In the genomic region with DNA sequence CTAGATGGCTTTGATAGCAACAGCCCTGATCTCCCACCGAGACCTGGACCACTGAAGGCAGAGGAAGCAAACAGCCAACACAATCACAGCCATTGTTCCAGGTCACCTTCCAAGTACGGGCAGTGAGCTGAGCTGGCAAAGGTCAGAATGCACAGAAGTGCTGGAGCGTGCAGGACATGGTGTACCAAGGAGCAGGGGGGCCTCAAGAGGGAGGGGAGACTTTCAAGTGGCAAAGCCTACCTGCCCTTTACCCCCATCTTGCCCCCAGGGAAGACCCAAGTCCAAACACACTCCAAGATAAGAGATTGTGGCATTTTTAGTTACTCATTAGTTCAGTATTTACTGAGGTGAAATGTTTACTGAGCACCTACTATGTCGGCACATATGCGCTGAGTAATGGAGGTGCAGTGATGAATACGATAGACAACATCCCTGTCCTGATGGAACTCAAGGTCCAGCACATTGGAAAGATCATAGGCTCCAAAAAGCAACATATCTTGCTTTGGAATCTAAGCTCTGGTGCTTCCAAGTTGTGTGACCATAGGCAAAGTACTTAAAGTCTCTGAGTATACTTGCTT, we compare ENCODE assay signal across 1 cellular context.
A peak's percentile ranks its signal among the peaks of the same experiment; 100 is the strongest.
TF ChIP-seq lines count a peak whose summit lies in the region.

No MANE protein-coding gene starts in this region.

TF ChIP-seq in HepG2, 621 proteins besides CTCF, POLR2A, EP300 and RAD21 (continued from another document and continues in another):
- TF ChIP-seq RXRA (CRISPR knock-in tag; IDR thresholded peaks at IDR 0.05) (peak; percentile 55; the same call in 1 of the 2 replicates), ZNF20 (CRISPR knock-in tag; IDR thresholded peaks at IDR 0.05) (no peak), SRY (CRISPR knock-in tag; IDR thresholded peaks at IDR 0.05) (no peak), GATA4 (IDR thresholded peaks at IDR 0.05; ENCODE audit: borderline replicate concordance, low read depth) (no peak), KDM1A (CRISPR knock-in tag; IDR thresholded peaks at IDR 0.05) (0 out of 2 replicates have a peak, but pooled peaks have one; percentile 44), NR2F6 (IDR thresholded peaks at IDR 0.05) (peak; percentile 78), NR2F6 (CRISPR knock-in tag; IDR thresholded peaks at IDR 0.05) (0 out of 2 replicates have a peak, but pooled peaks have one; percentile 34), KLF12 (CRISPR knock-in tag; IDR thresholded peaks at IDR 0.05; ENCODE audit: borderline replicate concordance) (no peak), TCF7 (IDR thresholded peaks at IDR 0.05; ENCODE audit: low read depth) (peak; percentile 42), CC2D1A (CRISPR knock-in tag; IDR thresholded peaks at IDR 0.05) (no peak), NR2C2 (CRISPR knock-in tag; IDR thresholded peaks at IDR 0.05; ENCODE audit: borderline replicate concordance) (no peak), PTBP1 (IDR thresholded peaks at IDR 0.05; ENCODE audit: low read depth, low read length, poor library complexity, severe bottlenecking) (no peak), BRCA1 (CRISPR knock-in tag; IDR thresholded peaks at IDR 0.05) (no peak), GLI4 (CRISPR knock-in tag; IDR thresholded peaks at IDR 0.05; ENCODE audit: borderline replicate concordance) (no peak), FOSL2 (CRISPR knock-in tag; IDR thresholded peaks at IDR 0.05) (0 out of 2 replicates have a peak, but pooled peaks have one; percentile 15), SOX13 (IDR thresholded peaks at IDR 0.05) (no peak), SOX13 (CRISPR knock-in tag; conservative IDR thresholded peaks at IDR 0.05 in 1 of 2, IDR thresholded peaks at IDR 0.05 in 1 of 2) (0 out of 4 replicates have a peak, but pooled peaks of 1 of the 2 experiments have one; percentile 10), ZNF329 (CRISPR knock-in tag; IDR thresholded peaks at IDR 0.05; ENCODE audit: low read depth) (0 out of 2 replicates have a peak, but pooled peaks have one; percentile 33), ZNF343 (CRISPR knock-in tag; IDR thresholded peaks at IDR 0.05) (no peak), ETV5 (CRISPR knock-in tag; IDR thresholded peaks at IDR 0.05; ENCODE audit: borderline replicate concordance) (no peak), ELF3 (CRISPR knock-in tag; IDR thresholded peaks at IDR 0.05) (no peak), ZNF446 (CRISPR knock-in tag; IDR thresholded peaks at IDR 0.05) (no peak), SPEN (CRISPR knock-in tag; IDR thresholded peaks at IDR 0.05; ENCODE audit: low read depth) (no peak), NR2F2 (IDR thresholded peaks at IDR 0.05; ENCODE audit: borderline replicate concordance, low read depth) (peak; percentile 64; the same call in 1 of the 2 replicates), KLF13 (CRISPR knock-in tag; IDR thresholded peaks at IDR 0.05) (no peak), GATAD1 (CRISPR knock-in tag; IDR thresholded peaks at IDR 0.05) (no peak), TBX3 (IDR thresholded peaks at IDR 0.05; ENCODE audit: borderline replicate concordance) (no peak), FOXA3 (CRISPR knock-in tag; IDR thresholded peaks at IDR 0.05) (0 out of 2 replicates have a peak, but pooled peaks have one; percentile 12), XRCC5 (optimal IDR thresholded peaks at IDR 0.05; ENCODE audit: low read length) (peak; percentile 17), GFI1 (CRISPR knock-in tag; IDR thresholded peaks at IDR 0.05; ENCODE audit: borderline replicate concordance) (0 out of 2 replicates have a peak, but pooled peaks have one; percentile 16), ZNF484 (CRISPR knock-in tag; IDR thresholded peaks at IDR 0.05; ENCODE audit: borderline replicate concordance, low read depth) (no peak), RARA (CRISPR knock-in tag; IDR thresholded peaks at IDR 0.05) (peak; percentile 35; the same call in 1 of the 2 replicates), SMC3 (IDR thresholded peaks at IDR 0.05; ENCODE audit: low read length) (no peak), ZFAT (CRISPR knock-in tag; conservative IDR thresholded peaks at IDR 0.05) (no peak), ZNF292 (CRISPR knock-in tag; IDR thresholded peaks at IDR 0.05; ENCODE audit: borderline replicate concordance, low read depth) (0 out of 2 replicates have a peak, but pooled peaks have one; percentile 36), KLF6 (CRISPR knock-in tag; IDR thresholded peaks at IDR 0.05) (no peak), HNF4A (CRISPR knock-in tag; IDR thresholded peaks at IDR 0.05) (peak; percentile 49; the same call in 1 of the 2 replicates), BCL6 (CRISPR knock-in tag; IDR thresholded peaks at IDR 0.05) (peak; percentile 22; the same call in 1 of the 2 replicates), CHD4 (IDR thresholded peaks at IDR 0.05; ENCODE audit: borderline replicate concordance, low read length) (no peak)
- TF ChIP-seq, protein P1, sequence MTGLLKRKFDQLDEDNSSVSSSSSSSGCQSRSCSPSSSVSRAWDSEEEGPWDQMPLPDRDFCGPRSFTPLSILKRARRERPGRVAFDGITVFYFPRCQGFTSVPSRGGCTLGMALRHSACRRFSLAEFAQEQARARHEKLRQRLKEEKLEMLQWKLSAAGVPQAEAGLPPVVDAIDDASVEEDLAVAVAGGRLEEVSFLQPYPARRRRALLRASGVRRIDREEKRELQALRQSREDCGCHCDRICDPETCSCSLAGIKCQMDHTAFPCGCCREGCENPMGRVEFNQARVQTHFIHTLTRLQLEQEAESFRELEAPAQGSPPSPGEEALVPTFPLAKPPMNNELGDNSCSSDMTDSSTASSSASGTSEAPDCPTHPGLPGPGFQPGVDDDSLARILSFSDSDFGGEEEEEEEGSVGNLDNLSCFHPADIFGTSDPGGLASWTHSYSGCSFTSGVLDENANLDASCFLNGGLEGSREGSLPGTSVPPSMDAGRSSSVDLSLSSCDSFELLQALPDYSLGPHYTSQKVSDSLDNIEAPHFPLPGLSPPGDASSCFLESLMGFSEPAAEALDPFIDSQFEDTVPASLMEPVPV (CRISPR knock-in tag; IDR thresholded peaks at IDR 0.05): no peak
- TF ChIP-seq, protein P2, sequence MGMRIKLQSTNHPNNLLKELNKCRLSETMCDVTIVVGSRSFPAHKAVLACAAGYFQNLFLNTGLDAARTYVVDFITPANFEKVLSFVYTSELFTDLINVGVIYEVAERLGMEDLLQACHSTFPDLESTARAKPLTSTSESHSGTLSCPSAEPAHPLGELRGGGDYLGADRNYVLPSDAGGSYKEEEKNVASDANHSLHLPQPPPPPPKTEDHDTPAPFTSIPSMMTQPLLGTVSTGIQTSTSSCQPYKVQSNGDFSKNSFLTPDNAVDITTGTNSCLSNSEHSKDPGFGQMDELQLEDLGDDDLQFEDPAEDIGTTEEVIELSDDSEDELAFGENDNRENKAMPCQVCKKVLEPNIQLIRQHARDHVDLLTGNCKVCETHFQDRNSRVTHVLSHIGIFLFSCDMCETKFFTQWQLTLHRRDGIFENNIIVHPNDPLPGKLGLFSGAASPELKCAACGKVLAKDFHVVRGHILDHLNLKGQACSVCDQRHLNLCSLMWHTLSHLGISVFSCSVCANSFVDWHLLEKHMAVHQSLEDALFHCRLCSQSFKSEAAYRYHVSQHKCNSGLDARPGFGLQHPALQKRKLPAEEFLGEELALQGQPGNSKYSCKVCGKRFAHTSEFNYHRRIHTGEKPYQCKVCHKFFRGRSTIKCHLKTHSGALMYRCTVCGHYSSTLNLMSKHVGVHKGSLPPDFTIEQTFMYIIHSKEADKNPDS (CRISPR knock-in tag; IDR thresholded peaks at IDR 0.05): peak; percentile 69; the same call in 1 of the 2 replicates
- TF ChIP-seq, protein P3, sequence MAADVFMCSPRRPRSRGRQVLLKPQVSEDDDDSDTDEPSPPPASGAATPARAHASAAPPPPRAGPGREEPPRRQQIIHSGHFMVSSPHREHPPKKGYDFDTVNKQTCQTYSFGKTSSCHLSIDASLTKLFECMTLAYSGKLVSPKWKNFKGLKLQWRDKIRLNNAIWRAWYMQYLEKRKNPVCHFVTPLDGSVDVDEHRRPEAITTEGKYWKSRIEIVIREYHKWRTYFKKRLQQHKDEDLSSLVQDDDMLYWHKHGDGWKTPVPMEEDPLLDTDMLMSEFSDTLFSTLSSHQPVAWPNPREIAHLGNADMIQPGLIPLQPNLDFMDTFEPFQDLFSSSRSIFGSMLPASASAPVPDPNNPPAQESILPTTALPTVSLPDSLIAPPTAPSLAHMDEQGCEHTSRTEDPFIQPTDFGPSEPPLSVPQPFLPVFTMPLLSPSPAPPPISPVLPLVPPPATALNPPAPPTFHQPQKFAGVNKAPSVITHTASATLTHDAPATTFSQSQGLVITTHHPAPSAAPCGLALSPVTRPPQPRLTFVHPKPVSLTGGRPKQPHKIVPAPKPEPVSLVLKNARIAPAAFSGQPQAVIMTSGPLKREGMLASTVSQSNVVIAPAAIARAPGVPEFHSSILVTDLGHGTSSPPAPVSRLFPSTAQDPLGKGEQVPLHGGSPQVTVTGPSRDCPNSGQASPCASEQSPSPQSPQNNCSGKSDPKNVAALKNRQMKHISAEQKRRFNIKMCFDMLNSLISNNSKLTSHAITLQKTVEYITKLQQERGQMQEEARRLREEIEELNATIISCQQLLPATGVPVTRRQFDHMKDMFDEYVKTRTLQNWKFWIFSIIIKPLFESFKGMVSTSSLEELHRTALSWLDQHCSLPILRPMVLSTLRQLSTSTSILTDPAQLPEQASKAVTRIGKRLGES (CRISPR knock-in tag; IDR thresholded peaks at IDR 0.05; ENCODE audit: borderline replicate concordance): no peak
- TF ChIP-seq, protein P4, sequence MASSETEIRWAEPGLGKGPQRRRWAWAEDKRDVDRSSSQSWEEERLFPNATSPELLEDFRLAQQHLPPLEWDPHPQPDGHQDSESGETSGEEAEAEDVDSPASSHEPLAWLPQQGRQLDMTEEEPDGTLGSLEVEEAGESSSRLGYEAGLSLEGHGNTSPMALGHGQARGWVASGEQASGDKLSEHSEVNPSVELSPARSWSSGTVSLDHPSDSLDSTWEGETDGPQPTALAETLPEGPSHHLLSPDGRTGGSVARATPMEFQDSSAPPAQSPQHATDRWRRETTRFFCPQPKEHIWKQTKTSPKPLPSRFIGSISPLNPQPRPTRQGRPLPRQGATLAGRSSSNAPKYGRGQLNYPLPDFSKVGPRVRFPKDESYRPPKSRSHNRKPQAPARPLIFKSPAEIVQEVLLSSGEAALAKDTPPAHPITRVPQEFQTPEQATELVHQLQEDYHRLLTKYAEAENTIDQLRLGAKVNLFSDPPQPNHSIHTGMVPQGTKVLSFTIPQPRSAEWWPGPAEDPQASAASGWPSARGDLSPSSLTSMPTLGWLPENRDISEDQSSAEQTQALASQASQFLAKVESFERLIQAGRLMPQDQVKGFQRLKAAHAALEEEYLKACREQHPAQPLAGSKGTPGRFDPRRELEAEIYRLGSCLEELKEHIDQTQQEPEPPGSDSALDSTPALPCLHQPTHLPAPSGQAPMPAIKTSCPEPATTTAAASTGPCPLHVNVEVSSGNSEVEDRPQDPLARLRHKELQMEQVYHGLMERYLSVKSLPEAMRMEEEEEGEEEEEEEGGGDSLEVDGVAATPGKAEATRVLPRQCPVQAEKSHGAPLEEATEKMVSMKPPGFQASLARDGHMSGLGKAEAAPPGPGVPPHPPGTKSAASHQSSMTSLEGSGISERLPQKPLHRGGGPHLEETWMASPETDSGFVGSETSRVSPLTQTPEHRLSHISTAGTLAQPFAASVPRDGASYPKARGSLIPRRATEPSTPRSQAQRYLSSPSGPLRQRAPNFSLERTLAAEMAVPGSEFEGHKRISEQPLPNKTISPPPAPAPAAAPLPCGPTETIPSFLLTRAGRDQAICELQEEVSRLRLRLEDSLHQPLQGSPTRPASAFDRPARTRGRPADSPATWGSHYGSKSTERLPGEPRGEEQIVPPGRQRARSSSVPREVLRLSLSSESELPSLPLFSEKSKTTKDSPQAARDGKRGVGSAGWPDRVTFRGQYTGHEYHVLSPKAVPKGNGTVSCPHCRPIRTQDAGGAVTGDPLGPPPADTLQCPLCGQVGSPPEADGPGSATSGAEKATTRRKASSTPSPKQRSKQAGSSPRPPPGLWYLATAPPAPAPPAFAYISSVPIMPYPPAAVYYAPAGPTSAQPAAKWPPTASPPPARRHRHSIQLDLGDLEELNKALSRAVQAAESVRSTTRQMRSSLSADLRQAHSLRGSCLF (CRISPR knock-in tag; IDR thresholded peaks at IDR 0.05; ENCODE audit: borderline replicate concordance): no peak
- TF ChIP-seq, protein P5, sequence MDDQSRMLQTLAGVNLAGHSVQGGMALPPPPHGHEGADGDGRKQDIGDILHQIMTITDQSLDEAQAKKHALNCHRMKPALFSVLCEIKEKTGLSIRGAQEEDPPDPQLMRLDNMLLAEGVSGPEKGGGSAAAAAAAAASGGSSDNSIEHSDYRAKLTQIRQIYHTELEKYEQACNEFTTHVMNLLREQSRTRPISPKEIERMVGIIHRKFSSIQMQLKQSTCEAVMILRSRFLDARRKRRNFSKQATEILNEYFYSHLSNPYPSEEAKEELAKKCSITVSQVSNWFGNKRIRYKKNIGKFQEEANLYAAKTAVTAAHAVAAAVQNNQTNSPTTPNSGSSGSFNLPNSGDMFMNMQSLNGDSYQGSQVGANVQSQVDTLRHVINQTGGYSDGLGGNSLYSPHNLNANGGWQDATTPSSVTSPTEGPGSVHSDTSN (CRISPR knock-in tag; IDR thresholded peaks at IDR 0.05; ENCODE audit: borderline replicate concordance): no peak
- TF ChIP-seq, protein P6, sequence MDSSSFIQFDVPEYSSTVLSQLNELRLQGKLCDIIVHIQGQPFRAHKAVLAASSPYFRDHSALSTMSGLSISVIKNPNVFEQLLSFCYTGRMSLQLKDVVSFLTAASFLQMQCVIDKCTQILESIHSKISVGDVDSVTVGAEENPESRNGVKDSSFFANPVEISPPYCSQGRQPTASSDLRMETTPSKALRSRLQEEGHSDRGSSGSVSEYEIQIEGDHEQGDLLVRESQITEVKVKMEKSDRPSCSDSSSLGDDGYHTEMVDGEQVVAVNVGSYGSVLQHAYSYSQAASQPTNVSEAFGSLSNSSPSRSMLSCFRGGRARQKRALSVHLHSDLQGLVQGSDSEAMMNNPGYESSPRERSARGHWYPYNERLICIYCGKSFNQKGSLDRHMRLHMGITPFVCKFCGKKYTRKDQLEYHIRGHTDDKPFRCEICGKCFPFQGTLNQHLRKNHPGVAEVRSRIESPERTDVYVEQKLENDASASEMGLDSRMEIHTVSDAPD (CRISPR knock-in tag; IDR thresholded peaks at IDR 0.05): peak; percentile 31; the same call in 1 of the 2 replicates
- TF ChIP-seq, protein P7, sequence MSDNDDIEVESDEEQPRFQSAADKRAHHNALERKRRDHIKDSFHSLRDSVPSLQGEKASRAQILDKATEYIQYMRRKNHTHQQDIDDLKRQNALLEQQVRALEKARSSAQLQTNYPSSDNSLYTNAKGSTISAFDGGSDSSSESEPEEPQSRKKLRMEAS (IDR thresholded peaks at IDR 0.05): no peak
- TF ChIP-seq, protein P8, sequence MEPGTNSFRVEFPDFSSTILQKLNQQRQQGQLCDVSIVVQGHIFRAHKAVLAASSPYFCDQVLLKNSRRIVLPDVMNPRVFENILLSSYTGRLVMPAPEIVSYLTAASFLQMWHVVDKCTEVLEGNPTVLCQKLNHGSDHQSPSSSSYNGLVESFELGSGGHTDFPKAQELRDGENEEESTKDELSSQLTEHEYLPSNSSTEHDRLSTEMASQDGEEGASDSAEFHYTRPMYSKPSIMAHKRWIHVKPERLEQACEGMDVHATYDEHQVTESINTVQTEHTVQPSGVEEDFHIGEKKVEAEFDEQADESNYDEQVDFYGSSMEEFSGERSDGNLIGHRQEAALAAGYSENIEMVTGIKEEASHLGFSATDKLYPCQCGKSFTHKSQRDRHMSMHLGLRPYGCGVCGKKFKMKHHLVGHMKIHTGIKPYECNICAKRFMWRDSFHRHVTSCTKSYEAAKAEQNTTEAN (CRISPR knock-in tag; conservative IDR thresholded peaks at IDR 0.05): no peak
